Comparison of ENCODE assay signal across 8 cellular contexts in the genomic region with DNA sequence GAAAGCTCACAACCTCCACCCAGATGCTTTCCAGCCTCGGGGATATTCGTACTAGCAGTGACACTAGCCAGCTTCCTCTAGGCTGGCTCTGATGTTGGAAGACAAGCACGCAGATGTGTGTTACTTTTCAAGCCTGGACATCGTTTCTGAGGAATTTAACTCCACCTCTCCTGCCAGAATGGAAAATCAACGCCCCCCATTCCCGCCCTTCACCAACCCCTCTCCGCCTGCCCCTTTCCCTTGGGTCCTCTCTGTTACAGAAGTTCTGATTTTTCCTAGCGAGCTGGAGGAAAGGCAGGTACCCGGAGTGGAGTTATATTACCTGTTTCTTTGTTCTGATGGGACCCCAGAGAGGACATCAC. TPM values are rescaled to one million over a fixed set of nuclear protein-coding genes. Genes with fewer than 3 reads are reported as not detected.
DNase-seq lines count a peak whose midpoint lies in the region; ATAC-seq and TF ChIP-seq lines count a peak whose summit lies in the region.

No MANE protein-coding gene starts in this region.

- peak overlapping the region; percentile 98 for H3K27ac Mint-ChIP-seq in T-helper 2 cell treated with Interferon-gamma antibody and Interleukin-4, amounts not matched to agents 5 μg/mL and 100 μg/mL, for 36 hours
- peak overlapping the region; percentile 93 for H3K27ac Mint-ChIP-seq in stimulated activated naive CD8-positive, alpha-beta T cell treated with anti-CD3 and anti-CD28 coated beads, Interleukin-15, Interleukin-2, amounts not matched to agents 100 ng/mL and 50 ng/mL, for 24 hours

- H3K27ac ChIP-seq in coronary artery (peak overlapping the region; percentile 90), layer of hippocampus (ENCODE audit: low read depth, low read length) (peak overlapping the region; percentile 63)

- peak overlapping the region; percentile 83 for H3K4me3 ChIP-seq in coronary artery

- H3K4me3 Mint-ChIP-seq in T-helper 2 cell treated with Interferon-gamma antibody and Interleukin-4, amounts not matched to agents 5 μg/mL and 100 μg/mL, for 36 hours: peak overlapping the region; percentile 94
- peak overlapping the region; percentile 90 for H3K4me3 Mint-ChIP-seq in stimulated activated naive CD8-positive, alpha-beta T cell treated with anti-CD3 and anti-CD28 coated beads, Interleukin-15, Interleukin-2, amounts not matched to agents 100 ng/mL and 50 ng/mL, for 24 hours

- H3K9me3 Mint-ChIP-seq in T-helper 2 cell treated with Interferon-gamma antibody and Interleukin-4, amounts not matched to agents 5 μg/mL and 100 μg/mL, for 36 hours: peaks cover 19% of the 10 kb centered on the region
- no peaks in the 10 kb centered on the region for H3K9me3 Mint-ChIP-seq in stimulated activated naive CD8-positive, alpha-beta T cell treated with anti-CD3 and anti-CD28 coated beads, Interleukin-15, Interleukin-2, amounts not matched to agents 100 ng/mL and 50 ng/mL, for 24 hours

- TF ChIP-seq CTCF in coronary artery (IDR thresholded peaks at IDR 0.05): no peak

- DNase-seq in DMS53 treated with DMSO at 0.1 percent for 48 hours (lab: John Stamatoyannopoulos, UW; ENCODE audit: unreplicated experiment): peak; percentile 52
- DNase-seq in H4 (ENCODE audit: low spot score): peak; percentile 53
- peak; percentile 62 for DNase-seq in NCI-H1105 (lab: John Stamatoyannopoulos, UW)
- no peak for DNase-seq in T-helper 2 cell treated with Interferon-gamma antibody and Interleukin-4, amounts not matched to agents 5 μg/mL and 100 μg/mL, for 36 hours (ENCODE audit: low spot score)
- no peak for DNase-seq in coronary artery (ENCODE audit: low spot score)

- H3K36me3 Mint-ChIP-seq in T-helper 2 cell treated with Interferon-gamma antibody and Interleukin-4, amounts not matched to agents 5 μg/mL and 100 μg/mL, for 36 hours (ENCODE audit: low read depth): peaks cover 32% of the 10 kb centered on the region
- H3K36me3 Mint-ChIP-seq in stimulated activated naive CD8-positive, alpha-beta T cell treated with anti-CD3 and anti-CD28 coated beads, Interleukin-15, Interleukin-2, amounts not matched to agents 100 ng/mL and 50 ng/mL, for 24 hours (ENCODE audit: low read depth): peaks cover 23% of the 10 kb centered on the region

- H3K27me3 ChIP-seq in layer of hippocampus (ENCODE audit: control insufficient read depth, insufficient read depth, low read length): no peaks in the 10 kb centered on the region

- ATAC-seq in GM21381 (IDR thresholded peaks at IDR 0.05; ENCODE audit: unreplicated experiment): no peak

- H3K27me3 Mint-ChIP-seq in T-helper 2 cell treated with Interferon-gamma antibody and Interleukin-4, amounts not matched to agents 5 μg/mL and 100 μg/mL, for 36 hours (ENCODE audit: low read depth): no peaks in the 10 kb centered on the region
- no peaks in the 10 kb centered on the region for H3K27me3 Mint-ChIP-seq in stimulated activated naive CD8-positive, alpha-beta T cell treated with anti-CD3 and anti-CD28 coated beads, Interleukin-15, Interleukin-2, amounts not matched to agents 100 ng/mL and 50 ng/mL, for 24 hours

- H3K4me1 Mint-ChIP-seq in T-helper 2 cell treated with Interferon-gamma antibody and Interleukin-4, amounts not matched to agents 5 μg/mL and 100 μg/mL, for 36 hours (ENCODE audit: low read depth): peaks cover 34% of the 10 kb centered on the region
- peaks cover 48% of the 10 kb centered on the region for H3K4me1 Mint-ChIP-seq in stimulated activated naive CD8-positive, alpha-beta T cell treated with anti-CD3 and anti-CD28 coated beads, Interleukin-15, Interleukin-2, amounts not matched to agents 100 ng/mL and 50 ng/mL, for 24 hours (ENCODE audit: low read depth)

RNA-seq across cellular contexts. Expression of a gene that starts 0.5 kb away (rescaled TPM):
- 74.1 and 97.7 TPM in 2 replicates for total RNA-seq in H4 (2014; rRNA removed; shearing (Covaris generic))

RNA-seq across cellular contexts. Expression of a gene that starts 45.6 kb away (rescaled TPM):
- total RNA-seq in H4 (2014; rRNA removed; shearing (Covaris generic)): 186 and 222 TPM in 2 replicates

Comparison
In these comparisons a context has a peak if more than half of its experiments do, and no peak if none do; other contexts are left out.
1. DNase-seq: peak in DMS53 treated with DMSO at 0.1 percent for 48 hours (single experiment), H4 (single experiment) and NCI-H1105 (single experiment); none in T-helper 2 cell treated with Interferon-gamma antibody and Interleukin-4, amounts not matched to agents 5 μg/mL and 100 μg/mL, for 36 hours (single experiment) and coronary artery (single experiment).